ENCODE assay signal across 11 cellular contexts in the genomic region with DNA sequence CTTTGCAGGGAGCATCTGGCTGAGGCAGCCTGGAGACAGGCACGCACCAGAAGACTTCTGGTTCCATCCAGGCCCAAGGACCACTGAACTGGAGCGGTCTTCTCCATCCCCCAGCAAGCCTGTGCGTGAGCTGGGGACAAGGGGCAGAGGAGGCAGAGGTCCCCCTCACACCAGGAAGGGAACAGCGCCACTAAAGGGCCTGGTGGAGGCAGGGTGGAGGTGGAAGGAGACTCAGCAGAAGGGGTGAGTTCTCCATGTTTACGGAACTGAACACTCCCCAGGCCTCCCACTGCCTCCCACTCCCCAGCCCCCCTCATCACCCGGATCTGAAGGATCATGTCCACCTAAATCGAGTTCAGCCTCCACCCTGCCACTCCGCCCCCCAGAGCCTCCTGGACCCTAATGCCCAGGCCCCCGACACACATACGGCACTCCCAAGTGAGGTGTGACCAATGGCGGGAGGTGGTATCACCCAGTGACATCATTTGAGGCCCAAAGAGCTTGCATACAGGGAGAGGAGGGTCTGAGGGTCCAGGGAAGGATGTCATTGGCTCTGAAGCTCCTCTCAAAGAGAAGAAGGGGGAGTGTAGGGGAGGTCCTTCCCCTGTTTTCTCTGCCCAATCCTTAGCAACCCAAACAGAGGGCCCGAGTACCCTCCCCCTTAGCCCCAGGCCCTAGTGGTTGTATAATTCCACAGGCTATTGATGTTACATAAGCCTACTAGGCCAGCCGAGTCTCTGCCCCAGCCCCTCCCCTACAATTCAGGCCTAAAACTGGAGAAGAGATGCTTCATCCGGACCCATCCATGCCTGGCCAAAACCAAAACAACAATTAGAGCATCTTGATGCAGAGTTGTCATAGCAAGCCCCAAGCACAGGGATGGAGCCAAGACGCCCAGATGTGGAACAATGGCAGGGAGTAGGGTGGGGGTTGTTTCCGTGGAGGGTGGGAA. TPM values are rescaled to one million over a fixed set of nuclear protein-coding genes. Genes with fewer than 3 reads are reported as not detected.
DNase-seq lines count a peak whose midpoint lies in the region; ATAC-seq and TF ChIP-seq lines count a peak whose summit lies in the region.
"Had no signal": no experiment of that assay in that cellular context is flagged by ENCODE, and none has a peak within 500 bp of the region (broad histone marks: within the 10 kb centered on the region; RNA-seq: fewer than 3 reads in every experiment).

No MANE protein-coding gene starts in this region.

- intact Hi-C loops in natural killer cell (cut with micrococcal nuclease): no loop called here
- intact Hi-C loops in vagina (cut with DNase I): no loop called here
- intact Hi-C loops in Calu3 (cut with micrococcal nuclease; ENCODE audit: unreplicated experiment): no loop called here
- intact Hi-C loops in testis (cut with DNase I; ENCODE audit: low total_unique reads): no loop called here

- peaks cover 8 to 72% of the 10 kb centered on the region in 2 experiments for H3K27me3 ChIP-seq in mesenchymal stem cell (ENCODE audit: control insufficient read depth in 1 of 2, insufficient read depth in 1 of 2, low read length in 2 of 2)
- H3K27me3 ChIP-seq in vagina: no peaks in the 10 kb centered on the region
- no peaks in the 10 kb centered on the region for H3K27me3 ChIP-seq in testis
- H3K27me3 ChIP-seq: SJCRH30 had no signal

- peaks cover 8 to 11% of the 10 kb centered on the region in 2 donors for H3K4me1 Mint-ChIP-seq in natural killer cell treated with Interleukin-12 subunit alpha and Interleukin-12 subunit beta and Interleukin-15 and Interleukin-18, amount 100 ng/mL, for 72 hours (ENCODE audit: low read depth in 2 of 2)
- peaks cover 8 to 18% of the 10 kb centered on the region in 2 donors for H3K4me1 Mint-ChIP-seq in natural killer cell
- peaks cover 14% of the 10 kb centered on the region for H3K4me1 Mint-ChIP-seq in Calu3 (ENCODE audit: low read depth, unreplicated experiment)

- peaks cover 6% of the 10 kb centered on the region for H3K4me1 ChIP-seq in mesenchymal stem cell (ENCODE audit: control insufficient read depth, insufficient read depth, low read depth, low read length)
- H3K4me1 ChIP-seq in vagina: no peaks in the 10 kb centered on the region
- H3K4me1 ChIP-seq in testis: peaks cover 6% of the 10 kb centered on the region

- no peak overlapping the region for H2BK5ac ChIP-seq in mesenchymal stem cell (ENCODE audit: low read depth, low read length, poor library complexity, severe bottlenecking)

- CTCF ChIA-PET in Calu3 (lab: Charles Lee): no interaction called here

- peak overlapping the region in 1 of 2 experiments; percentile 15 for H3K18ac ChIP-seq in mesenchymal stem cell (ENCODE audit: low read depth in 1 of 2, low read length in 2 of 2)

- no peak for ATAC-seq in natural killer cell treated with Interleukin-12 subunit alpha and Interleukin-12 subunit beta and Interleukin-15 and Interleukin-18, amount 100 ng/mL, for 72 hours
- ATAC-seq in natural killer cell: no peak

- TF ChIP-seq POLR2A in vagina (IDR thresholded peaks at IDR 0.05) (no peak), testis (IDR thresholded peaks at IDR 0.05) (no peak)

- H3K27ac Mint-ChIP-seq in natural killer cell treated with Interleukin-12 subunit alpha and Interleukin-12 subunit beta and Interleukin-15 and Interleukin-18, amount 100 ng/mL, for 72 hours: no peak overlapping the region
- peak overlapping the region in 1 of 2 donors; percentile 56 for H3K27ac Mint-ChIP-seq in natural killer cell
- H3K27ac Mint-ChIP-seq in Calu3 (ENCODE audit: unreplicated experiment): no peak overlapping the region

- H2AFZ ChIP-seq in mesenchymal stem cell (ENCODE audit: low read depth, low read length): no peak overlapping the region

- no peak overlapping the region for H3K23ac ChIP-seq in mesenchymal stem cell (ENCODE audit: low read length in 2 of 2)

- 86% methylated on average over 14 of the region's 16 CpGs for WGBS in mesenchymal stem cell
- 80 to 83% methylated on average over 14 to 16 of the region's 16 CpGs for WGBS in testis, 2 donors

- no peaks in the 10 kb centered on the region for H3K9me3 ChIP-seq in mesenchymal stem cell (ENCODE audit: control insufficient read depth, low read length)
- no peaks in the 10 kb centered on the region for H3K9me3 ChIP-seq in vagina
- no peaks in the 10 kb centered on the region for H3K9me3 ChIP-seq in testis
- H3K9me3 ChIP-seq: SJCRH30 had no signal

- no peak overlapping the region for H3K4me2 ChIP-seq in mesenchymal stem cell (ENCODE audit: low read length, poor library complexity, severe bottlenecking)

- H3K36me3 ChIP-seq in mesenchymal stem cell (ENCODE audit: control insufficient read depth in 1 of 2, insufficient read depth in 2 of 2, low read depth in 1 of 2, low read length in 2 of 2) (peaks cover 0 to 4% of the 10 kb centered on the region in 2 experiments), vagina (no peaks in the 10 kb centered on the region), testis (ENCODE audit: low read depth, missing control alignments) (no peaks in the 10 kb centered on the region)
- H3K36me3 ChIP-seq: SJCRH30 had no signal

- no peak overlapping the region for H2AK5ac ChIP-seq in mesenchymal stem cell (ENCODE audit: low read length, severe bottlenecking)

- H2BK120ac ChIP-seq in mesenchymal stem cell (ENCODE audit: low read depth, low read length): no peak overlapping the region

- H4K91ac ChIP-seq in mesenchymal stem cell (ENCODE audit: low read length): no peak overlapping the region

- H3K27me3 Mint-ChIP-seq in natural killer cell treated with Interleukin-12 subunit alpha and Interleukin-12 subunit beta and Interleukin-15 and Interleukin-18, amount 100 ng/mL, for 72 hours: peaks cover 7 to 38% of the 10 kb centered on the region in 2 donors
- H3K27me3 Mint-ChIP-seq in natural killer cell (ENCODE audit: low read depth in 2 of 2): peaks cover 0 to 24% of the 10 kb centered on the region in 2 donors
- peaks cover 34% of the 10 kb centered on the region for H3K27me3 Mint-ChIP-seq in Calu3 (ENCODE audit: unreplicated experiment)

- H2BK12ac ChIP-seq in mesenchymal stem cell (ENCODE audit: low read length in 2 of 2): peak overlapping the region in 1 of 2 experiments; percentile 26

- H3K4me3 ChIP-seq in coronary artery (peak overlapping the region; percentile 74), mesenchymal stem cell (ENCODE audit: insufficient read depth in 1 of 2, low read depth in 1 of 2, low read length in 2 of 2) (peak overlapping the region in 1 of 2 experiments; percentile 86), vagina (peak overlapping the region; percentile 31 to 46), testis (no peak overlapping the region)

- H3K14ac ChIP-seq in mesenchymal stem cell (ENCODE audit: low read length in 2 of 2): no peak overlapping the region

- TF ChIP-seq CTCF in natural killer cell (IDR thresholded peaks at IDR 0.05) (no peak), coronary artery (IDR thresholded peaks at IDR 0.05) (no peak), vagina (IDR thresholded peaks at IDR 0.05) (no peak), Calu3 (IDR thresholded peaks at IDR 0.05; ENCODE audit: unreplicated experiment) (no peak), testis (IDR thresholded peaks at IDR 0.05) (no peak)

- H3K79me1 ChIP-seq in mesenchymal stem cell (replicated peaks; ENCODE audit: low read length, poor library complexity, severe bottlenecking): no peaks in the 10 kb centered on the region

- H2BK15ac ChIP-seq in mesenchymal stem cell (ENCODE audit: low read depth, poor library complexity, severe bottlenecking): peak overlapping the region; percentile 68

- DNase-seq in natural killer cell treated with Interleukin-12 subunit alpha and Interleukin-12 subunit beta and Interleukin-15 and Interleukin-18, amount 100 ng/mL, for 72 hours (ENCODE audit: low spot score): no peak
- DNase-seq in natural killer cell (no peak), coronary artery (ENCODE audit: low spot score) (no peak), mesenchymal stem cell (no peak), vagina (ENCODE audit: extremely low spot score in 2 of 2) (no peak), Calu3 (no peak), testis (no peak), kidney glomerular epithelial cell (lab: John Stamatoyannopoulos, UW) (no peak)
- DNase-seq: effector CD4-positive, alpha-beta T cell had no signal

- no peaks in the 10 kb centered on the region for H3K36me3 Mint-ChIP-seq in natural killer cell treated with Interleukin-12 subunit alpha and Interleukin-12 subunit beta and Interleukin-15 and Interleukin-18, amount 100 ng/mL, for 72 hours
- H3K36me3 Mint-ChIP-seq in natural killer cell (no peaks in the 10 kb centered on the region), Calu3 (ENCODE audit: insufficient read depth, unreplicated experiment) (no peaks in the 10 kb centered on the region)

- BruUV-seq in Calu3 (replicated peaks; lab: Mats Ljungman, UMichigan): no TSS peak

- no peak overlapping the region for H4K8ac ChIP-seq in mesenchymal stem cell (ENCODE audit: low read length)

- peak overlapping the region; percentile 84 for H3K9ac ChIP-seq in mesenchymal stem cell (ENCODE audit: low read length)

- H3K27ac ChIP-seq in coronary artery: peak overlapping the region in 1 of 2 donors; percentile 69
- no peak overlapping the region for H3K27ac ChIP-seq in mesenchymal stem cell (ENCODE audit: low read length, poor library complexity, severe bottlenecking)
- H3K27ac ChIP-seq in vagina: peak overlapping the region; percentile 68
- no peak overlapping the region for H3K27ac ChIP-seq in testis
- H3K27ac ChIP-seq: SJCRH30 had no signal

- no peak overlapping the region for H3K4ac ChIP-seq in mesenchymal stem cell (ENCODE audit: low read depth in 1 of 2, low read length in 2 of 2)

- no peaks in the 10 kb centered on the region for H3K9me3 Mint-ChIP-seq in natural killer cell treated with Interleukin-12 subunit alpha and Interleukin-12 subunit beta and Interleukin-15 and Interleukin-18, amount 100 ng/mL, for 72 hours
- no peaks in the 10 kb centered on the region for H3K9me3 Mint-ChIP-seq in natural killer cell
- H3K9me3 Mint-ChIP-seq in Calu3 (ENCODE audit: low read depth, unreplicated experiment): no peaks in the 10 kb centered on the region

- H3K4me3 Mint-ChIP-seq in natural killer cell treated with Interleukin-12 subunit alpha and Interleukin-12 subunit beta and Interleukin-15 and Interleukin-18, amount 100 ng/mL, for 72 hours: peak overlapping the region; percentile 23
- H3K4me3 Mint-ChIP-seq in natural killer cell (no peak overlapping the region), Calu3 (ENCODE audit: low read depth, unreplicated experiment) (no peak overlapping the region)

RNA-seq across cellular contexts. Expression of gene FAIM2, which starts 1.0 kb away (rescaled TPM):
- total RNA-seq in natural killer cell treated with Interleukin-12 subunit alpha and Interleukin-12 subunit beta and Interleukin-15 and Interleukin-18, amount 100 ng/mL, for 72 hours: under 1 TPM in 1 of 2 donors, not detected in 1; 0.50 TPM
- under 1 TPM in 2 of 3 donors, not detected in 1; 0.09 to 0.57 TPM for total RNA-seq in natural killer cell
- 0.30 TPM for polyA plus RNA-seq in mesenchymal stem cell (2013, experiment 1 of 2)
- polyA plus RNA-seq in mesenchymal stem cell (2013, experiment 2 of 2): 0.27 TPM
- 19.4 TPM for total RNA-seq in vagina
- not detected in 2 replicates for total RNA-seq in Calu3 (2022)
- total RNA-seq in testis: 10 to 100 TPM; 14.6 to 15.3 TPM
- polyA plus RNA-seq in testis (ENCODE audit: insufficient read depth, low read depth, low replicate concordance): 67.5 TPM
- total RNA-seq: kidney epithelial cell had no signal

RNA-seq across cellular contexts. Expression of gene AQP2, which starts 47.9 kb away (rescaled TPM):
- total RNA-seq in natural killer cell treated with Interleukin-12 subunit alpha and Interleukin-12 subunit beta and Interleukin-15 and Interleukin-18, amount 100 ng/mL, for 72 hours: not detected
- total RNA-seq in natural killer cell (not detected), vagina (not detected), Calu3 (2022) (not detected in 2 replicates), testis (1 to 10 TPM in 1 of 2 donors, under 1 TPM in 1; 0.79 to 1.9 TPM)
- polyA plus RNA-seq in mesenchymal stem cell (2013, experiment 1 of 2): not detected
- not detected for polyA plus RNA-seq in mesenchymal stem cell (2013, experiment 2 of 2)
- polyA plus RNA-seq in testis (ENCODE audit: insufficient read depth, low read depth, low replicate concordance): 1.1 TPM
- total RNA-seq: kidney epithelial cell, SJCRH30 had no signal

RNA-seq across cellular contexts. Expression of gene AQP5, which starts 59.0 kb away (rescaled TPM):
- total RNA-seq in natural killer cell treated with Interleukin-12 subunit alpha and Interleukin-12 subunit beta and Interleukin-15 and Interleukin-18, amount 100 ng/mL, for 72 hours: not detected
- total RNA-seq in natural killer cell (not detected), vagina (not detected), Calu3 (2022) (51.9 and 54.2 TPM in 2 replicates), testis (100 to 1,000 TPM; 128 to 134 TPM)
- polyA plus RNA-seq in mesenchymal stem cell (2013, experiment 1 of 2): 0.03 TPM
- polyA plus RNA-seq in mesenchymal stem cell (2013, experiment 2 of 2): not detected
- 414 TPM for polyA plus RNA-seq in testis (ENCODE audit: insufficient read depth, low read depth, low replicate concordance)
- total RNA-seq: kidney epithelial cell had no signal

RNA-seq across cellular contexts. Expression of gene BCDIN3D, which starts 59.8 kb away (rescaled TPM):
- total RNA-seq in natural killer cell treated with Interleukin-12 subunit alpha and Interleukin-12 subunit beta and Interleukin-15 and Interleukin-18, amount 100 ng/mL, for 72 hours: 1 to 10 TPM; 5.9 to 6.8 TPM
- total RNA-seq in natural killer cell (1 to 10 TPM; 4.0 to 6.0 (median 4.4) TPM), vagina (2.7 TPM), Calu3 (2022) (4.0 and 4.7 TPM in 2 replicates), testis (1 to 10 TPM; 5.1 to 5.8 TPM)
- polyA plus RNA-seq in mesenchymal stem cell (2013, experiment 1 of 2): 4.1 TPM
- 4.4 TPM for polyA plus RNA-seq in mesenchymal stem cell (2013, experiment 2 of 2)
- polyA plus RNA-seq in testis (ENCODE audit: insufficient read depth, low read depth, low replicate concordance): 4.9 TPM

Comparison
In these comparisons a context has a peak if more than half of its experiments do, and no peak if none do; other contexts are left out.
1. H3K4me3 ChIP-seq: peak in coronary artery (single experiment) and vagina (2 of 2); none in testis (0 of 2).
2. RNA of gene FAIM2, which starts 1.0 kb away (total RNA-seq): 19.4 TPM in vagina (single experiment) and 14.6 to 15.3 TPM in testis; 0.50 TPM in natural killer cell treated with Interleukin-12 subunit alpha and Interleukin-12 subunit beta and Interleukin-15 and Interleukin-18, amount 100 ng/mL, for 72 hours, 0.09 to 0.57 TPM in natural killer cell and not detected in Calu3; every median in the first group is over 4 times any median in the second.
3. RNA of gene AQP5, which starts 59.0 kb away (total RNA-seq): 128 to 134 TPM in testis and 51.9 to 54.2 TPM in Calu3; not detected in natural killer cell treated with Interleukin-12 subunit alpha and Interleukin-12 subunit beta and Interleukin-15 and Interleukin-18, amount 100 ng/mL, for 72 hours, not detected in natural killer cell and not detected in vagina (single experiment); every median in the first group is over 10 times any median in the second.